Comparison of ENCODE assay signal across 9 cellular contexts in the genomic region with DNA sequence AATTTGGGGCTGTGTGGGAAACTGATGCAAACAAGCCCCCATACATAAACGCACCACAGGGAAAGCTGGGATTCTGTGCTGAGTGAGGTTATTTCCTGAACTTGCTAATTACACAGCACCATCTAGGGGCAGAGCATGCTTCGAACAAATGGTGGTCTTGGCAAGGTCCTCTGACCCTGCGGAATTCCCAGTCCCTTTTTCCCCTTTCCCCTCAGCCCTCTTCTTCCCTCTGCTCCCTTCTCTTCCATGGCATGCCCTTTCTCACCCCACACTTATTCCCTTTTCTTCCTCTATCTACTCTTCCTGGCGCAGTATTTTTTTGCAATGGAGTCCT.
DNase-seq lines count a peak whose midpoint lies in the region; ATAC-seq lines count a peak whose summit lies in the region.
"Had no signal": no experiment of that assay in that cellular context is flagged by ENCODE, and none has a peak within 500 bp of the region (broad histone marks: within the 10 kb centered on the region; RNA-seq: fewer than 3 reads in every experiment).

No MANE protein-coding gene starts in this region.

- CTCF ChIA-PET in activated naive CD4-positive, alpha-beta T cell treated with anti-CD3 and anti-CD28 coated beads for 36 hours (lab: Charles Lee), result interaction anchor here (1.0 kb wide), 1 partner anchor 368 kb away, joined by 3 read pairs; no protein-coding TSS in a partner anchor

- no peaks in the 10 kb centered on the region for H3K4me1 Mint-ChIP-seq in activated naive CD4-positive, alpha-beta T cell treated with anti-CD3 and anti-CD28 coated beads for 36 hours (ENCODE audit: low read depth)
- H3K4me1 Mint-ChIP-seq: naive B cell had no signal

- intact Hi-C loops in activated naive CD4-positive, alpha-beta T cell treated with anti-CD3 and anti-CD28 coated beads for 36 hours (cut with micrococcal nuclease), result no loop called here

- DNase-seq in EH (ENCODE audit: low read depth) (peak; percentile 72), NCI-H1694 (lab: John Stamatoyannopoulos, UW) (peak; percentile 5), cerebellar cortex (ENCODE audit: low spot score) (peak; percentile 3), medulla oblongata (ENCODE audit: extremely low spot score) (peak; percentile 5), mesenteric fat pad (ENCODE audit: low spot score) (no peak)
- DNase-seq in stimulated activated CD4-positive, alpha-beta T cell treated with anti-CD3 and anti-CD28 coated beads, Interleukin-2, amount 100 ng/mL, for 48 hours, result no peak
- no peak for DNase-seq in activated naive CD4-positive, alpha-beta T cell treated with anti-CD3 and anti-CD28 coated beads for 36 hours
- DNase-seq: naive B cell had no signal

- H3K36me3 Mint-ChIP-seq in activated naive CD4-positive, alpha-beta T cell treated with anti-CD3 and anti-CD28 coated beads for 36 hours (ENCODE audit: low read depth), result no peaks in the 10 kb centered on the region
- H3K36me3 Mint-ChIP-seq: naive B cell had no signal

- no peaks in the 10 kb centered on the region for H3K9me3 Mint-ChIP-seq in activated naive CD4-positive, alpha-beta T cell treated with anti-CD3 and anti-CD28 coated beads for 36 hours

- H3K4me3 Mint-ChIP-seq in activated naive CD4-positive, alpha-beta T cell treated with anti-CD3 and anti-CD28 coated beads for 36 hours, result no peak overlapping the region
- H3K4me3 Mint-ChIP-seq: naive B cell had no signal

- H3K27me3 Mint-ChIP-seq in activated naive CD4-positive, alpha-beta T cell treated with anti-CD3 and anti-CD28 coated beads for 36 hours (ENCODE audit: low read depth), result peaks cover 5% of the 10 kb centered on the region

- H3K27ac Mint-ChIP-seq in activated naive CD4-positive, alpha-beta T cell treated with anti-CD3 and anti-CD28 coated beads for 36 hours, result no peak overlapping the region
- H3K27ac Mint-ChIP-seq: naive B cell had no signal

- no peak for ATAC-seq in HG03571 (IDR thresholded peaks at IDR 0.05; ENCODE audit: unreplicated experiment)

Comparison
In these comparisons a context has a peak if more than half of its experiments do, and no peak if none do; other contexts are left out.
1. DNase-seq: peak in EH (single experiment), NCI-H1694 (single experiment), cerebellar cortex (single experiment) and medulla oblongata (single experiment); none in stimulated activated CD4-positive, alpha-beta T cell treated with anti-CD3 and anti-CD28 coated beads, Interleukin-2, amount 100 ng/mL, for 48 hours (0 of 2), mesenteric fat pad (single experiment) and activated naive CD4-positive, alpha-beta T cell treated with anti-CD3 and anti-CD28 coated beads for 36 hours (single experiment).